Comparison of ENCODE assay signal across 8 cellular contexts in genomic region chr1:160681067-160681890, GRCh38. TPM values are rescaled to one million over a fixed set of nuclear protein-coding genes. Genes with fewer than 3 reads are reported as not detected.
DNase-seq lines count a peak whose midpoint lies in the region; ATAC-seq, FAIRE-seq and TF ChIP-seq lines count a peak whose summit lies in the region.

No MANE protein-coding gene starts in this region.

- no peak overlapping the region for H3K4me3 ChIP-seq in mesendoderm (ENCODE audit: low read length)

- peak overlapping the region; percentile 33 for H3K18ac ChIP-seq in mesendoderm (ENCODE audit: low read length)

- peak overlapping the region; percentile 59 for H3K56ac ChIP-seq in mesendoderm (ENCODE audit: low read length)

- FAIRE-seq in H54 (lab: Jason Lieb, UNC) (no peak), RCC 7860 (lab: Jason Lieb, UNC) (no peak)

- peaks cover 5% of the 10 kb centered on the region for H3K4me1 ChIP-seq in mesendoderm (ENCODE audit: control insufficient read depth, low read depth, low read length)

- H3K4me2 ChIP-seq in mesendoderm (ENCODE audit: low read length), result no peak overlapping the region

- H3K36me3 ChIP-seq in mesendoderm (ENCODE audit: control insufficient read depth, insufficient read depth, low read length), result no peaks in the 10 kb centered on the region

- H4K8ac ChIP-seq in mesendoderm (ENCODE audit: low read depth, low read length), result no peak overlapping the region

- peak overlapping the region; percentile 84 for H4K5ac ChIP-seq in mesendoderm (ENCODE audit: low read length)

- no peaks in the 10 kb centered on the region for H3K79me1 ChIP-seq in mesendoderm (ENCODE audit: low read length)

- H3K27me3 ChIP-seq in mesendoderm (ENCODE audit: insufficient read depth, low read length, poor library complexity), result no peaks in the 10 kb centered on the region

- H2BK15ac ChIP-seq in mesendoderm (replicated peaks; ENCODE audit: low read depth), result no peak overlapping the region

- peak; percentile 83 for ATAC-seq in stimulated activated effector memory CD8-positive, alpha-beta T cell treated with anti-CD3 and anti-CD28 coated beads, Interleukin-12 subunit alpha, Interleukin-12 subunit beta, amount 100 ng/mL, for 72 hours

- no peaks in the 10 kb centered on the region for H3K27me3 Mint-ChIP-seq in dendritic cell treated with granulocyte-macrophage colony-stimulating factor and Interleukin-4, amounts not matched to agents 40 ng/mL and 50 ng/mL, for 4 days

- peak overlapping the region; percentile 61 for H3K4ac ChIP-seq in mesendoderm (ENCODE audit: low read depth, low read length)

- H3K27ac Mint-ChIP-seq in dendritic cell treated with granulocyte-macrophage colony-stimulating factor and Interleukin-4, amounts not matched to agents 40 ng/mL and 50 ng/mL, for 4 days, result peak overlapping the region; percentile 65
- H3K27ac Mint-ChIP-seq in stimulated activated effector memory CD8-positive, alpha-beta T cell treated with anti-CD3 and anti-CD28 coated beads, Interleukin-12 subunit alpha, Interleukin-12 subunit beta, amount 100 ng/mL, for 72 hours, result peak overlapping the region; percentile 82

- peaks cover 67% of the 10 kb centered on the region for H3K4me1 Mint-ChIP-seq in dendritic cell treated with granulocyte-macrophage colony-stimulating factor and Interleukin-4, amounts not matched to agents 40 ng/mL and 50 ng/mL, for 4 days (ENCODE audit: low read depth)
- peaks cover 87% of the 10 kb centered on the region for H3K4me1 Mint-ChIP-seq in stimulated activated effector memory CD8-positive, alpha-beta T cell treated with anti-CD3 and anti-CD28 coated beads, Interleukin-12 subunit alpha, Interleukin-12 subunit beta, amount 100 ng/mL, for 72 hours

- H3K9ac ChIP-seq in mesendoderm (ENCODE audit: low read length), result peak overlapping the region; percentile 25

- peak overlapping the region; percentile 89 for H2BK5ac ChIP-seq in mesendoderm (ENCODE audit: low read length)

- H2BK120ac ChIP-seq in mesendoderm (ENCODE audit: low read depth, low read length), result peak overlapping the region; percentile 24

- intact Hi-C loops in dendritic cell treated with granulocyte-macrophage colony-stimulating factor and Interleukin-4, amounts not matched to agents 40 ng/mL and 50 ng/mL, for 4 days (cut with micrococcal nuclease), result loop anchor here (2.0 to 5.0 kb wide), 4 partner anchors 46 to 271 kb away; partner anchors contain the start of gene ITLN2

- H3K4me3 Mint-ChIP-seq in dendritic cell treated with granulocyte-macrophage colony-stimulating factor and Interleukin-4, amounts not matched to agents 40 ng/mL and 50 ng/mL, for 4 days, result no peak overlapping the region
- H3K4me3 Mint-ChIP-seq in stimulated activated effector memory CD8-positive, alpha-beta T cell treated with anti-CD3 and anti-CD28 coated beads, Interleukin-12 subunit alpha, Interleukin-12 subunit beta, amount 100 ng/mL, for 72 hours, result peak overlapping the region; percentile 72

- no peaks in the 10 kb centered on the region for H3K9me3 Mint-ChIP-seq in dendritic cell treated with granulocyte-macrophage colony-stimulating factor and Interleukin-4, amounts not matched to agents 40 ng/mL and 50 ng/mL, for 4 days
- H3K9me3 Mint-ChIP-seq in stimulated activated effector memory CD8-positive, alpha-beta T cell treated with anti-CD3 and anti-CD28 coated beads, Interleukin-12 subunit alpha, Interleukin-12 subunit beta, amount 100 ng/mL, for 72 hours, result no peaks in the 10 kb centered on the region

- H3K23ac ChIP-seq in mesendoderm (ENCODE audit: low read length), result no peak overlapping the region

- peak; percentile 18 for DNase-seq in DMS114 treated with DMSO at 0.1 percent for 48 hours (lab: John Stamatoyannopoulos, UW; ENCODE audit: unreplicated experiment)
- peak; percentile 73 for DNase-seq in H54 (ENCODE audit: insufficient read length, low spot score)
- DNase-seq in NCI-H2227 treated with DMSO at 0.1 percent for 48 hours (lab: John Stamatoyannopoulos, UW), result peak; percentile 16
- peak; percentile 75 for DNase-seq in activated CD4-positive, alpha-beta T cell treated with anti-CD3 and anti-CD28 coated beads for 1 hour
- DNase-seq in mesendoderm, result peak; percentile 98
- peak; percentile 78 to 92 for DNase-seq in stimulated activated effector memory CD8-positive, alpha-beta T cell treated with anti-CD3 and anti-CD28 coated beads, Interleukin-12 subunit alpha, Interleukin-12 subunit beta, amount 100 ng/mL, for 72 hours (ENCODE audit: low spot score in 2 of 2)
- DNase-seq in RCC 7860 (ENCODE audit: low spot score), result no peak

- H3K79me2 ChIP-seq in mesendoderm (ENCODE audit: control insufficient read depth, insufficient read depth, low read length), result no peaks in the 10 kb centered on the region

- peaks cover 92% of the 10 kb centered on the region for H3K36me3 Mint-ChIP-seq in dendritic cell treated with granulocyte-macrophage colony-stimulating factor and Interleukin-4, amounts not matched to agents 40 ng/mL and 50 ng/mL, for 4 days (ENCODE audit: low read depth)
- peaks cover 100% of the 10 kb centered on the region for H3K36me3 Mint-ChIP-seq in stimulated activated effector memory CD8-positive, alpha-beta T cell treated with anti-CD3 and anti-CD28 coated beads, Interleukin-12 subunit alpha, Interleukin-12 subunit beta, amount 100 ng/mL, for 72 hours

- peak overlapping the region; percentile 96 for H2AK5ac ChIP-seq in mesendoderm (ENCODE audit: low read length)

- no peak overlapping the region for H3K27ac ChIP-seq in mesendoderm (ENCODE audit: low read depth, low read length)

- no peak for TF ChIP-seq POLR2A in H54 (IDR thresholded peaks at IDR 0.05; ENCODE audit: low read depth, low read length)

- no CpG with 5 or more reads among the region's 10 CpGs for WGBS in mesendoderm (ENCODE audit: extremely low coverage, insufficient coverage, low lambda C conversion rate)

RNA-seq across cellular contexts. Expression of gene CD48, which starts 30.3 kb away (rescaled TPM):
- polyA plus RNA-seq in mesendoderm (2013, experiment 1 of 2), result 2.5 TPM
- polyA plus RNA-seq in mesendoderm (2013, experiment 2 of 2), result 2.7 TPM

RNA-seq across cellular contexts. Expression of gene SLAMF1, which starts 34.4 kb away (rescaled TPM):
- 0.10 TPM for polyA plus RNA-seq in mesendoderm (2013, experiment 1 of 2)
- 0.11 TPM for polyA plus RNA-seq in mesendoderm (2013, experiment 2 of 2)

RNA-seq across cellular contexts. Expression of gene SLAMF7, which starts 57.8 kb away (rescaled TPM):
- polyA plus RNA-seq in mesendoderm (2013, experiment 1 of 2), result 0.06 TPM
- 0.07 TPM for polyA plus RNA-seq in mesendoderm (2013, experiment 2 of 2)
